ENCODE assay signal across 8 cellular contexts in genomic region chr1:31239653-31240241, GRCh38. TPM values are rescaled to one million over a fixed set of nuclear protein-coding genes. Genes with fewer than 3 reads are reported as not detected.
DNase-seq lines count a peak whose midpoint lies in the region; ATAC-seq and TF ChIP-seq lines count a peak whose summit lies in the region.

TSS of gene NKAIN1 (minus strand) at chr1:31239887. CDS start at chr1:31239547, 340 bp downstream.

- peak within 1 kb of the TSS; percentile 35 for H3K4me3 ChIP-seq in RWPE2 (ENCODE audit: severe bottlenecking)
- peak within 1 kb of the TSS; percentile 6 to 59 (median 32) for H3K4me3 ChIP-seq in esophagus squamous epithelium
- peak within 1 kb of the TSS; percentile 68 for H3K4me3 ChIP-seq in neuron (ENCODE audit: low read length)

- peaks cover 45% of the 10 kb centered on the region for H3K27me3 ChIP-seq in RWPE2 (ENCODE audit: insufficient read depth, poor library complexity, severe bottlenecking)
- peaks cover 0 to 82% (median 14%) of the 10 kb centered on the region in 4 donors for H3K27me3 ChIP-seq in esophagus squamous epithelium
- no peaks in the 10 kb centered on the region for H3K27me3 ChIP-seq in neuron (ENCODE audit: insufficient read depth, low read length)

- H3K9me3 Mint-ChIP-seq in activated CD4-positive, alpha-beta T cell treated with anti-CD3 and anti-CD28 coated beads for 36 hours (ENCODE audit: low read depth) = no peaks in the 10 kb centered on the region

- no peak within 1 kb of the TSS for H3K27ac Mint-ChIP-seq in activated CD4-positive, alpha-beta T cell treated with anti-CD3 and anti-CD28 coated beads for 36 hours

- CTCF ChIA-PET in activated CD4-positive, alpha-beta T cell treated with anti-CD3 and anti-CD28 coated beads for 36 hours (lab: Charles Lee) = no interaction called here

- H3K27ac ChIP-seq in RWPE2 (ENCODE audit: poor library complexity, severe bottlenecking) (no peak within 1 kb of the TSS), esophagus squamous epithelium (no peak within 1 kb of the TSS)

- intact Hi-C loops in activated CD4-positive, alpha-beta T cell treated with anti-CD3 and anti-CD28 coated beads for 36 hours (cut with DNase I, micrococcal nuclease) = no loop called here
- intact Hi-C loops in esophagus squamous epithelium (cut with DNase I) = no loop called here

- DNase-seq in activated CD4-positive, alpha-beta T cell treated with anti-CD3 and anti-CD28 coated beads for 36 hours = peak; percentile 13
- no peak for DNase-seq in activated CD4-positive, alpha-beta T cell treated with anti-CD3 and anti-CD28 coated beads for 1 hour
- no peak for DNase-seq in RWPE2 (ENCODE audit: low spot score)
- no peak for DNase-seq in esophagus squamous epithelium (lab: John Stamatoyannopoulos, UW)
- no peak for DNase-seq in ureter (ENCODE audit: low spot score)

- H3K36me3 ChIP-seq in RWPE2 (ENCODE audit: low read depth) (no peaks in the 10 kb centered on the region), esophagus squamous epithelium (no peaks in the 10 kb centered on the region), neuron (ENCODE audit: insufficient read depth, low read length) (no peaks in the 10 kb centered on the region)

- no peak within 1 kb of the TSS for H2AFZ ChIP-seq in neuron (ENCODE audit: low read depth, low read length)

- no peaks in the 10 kb centered on the region for H3K36me3 Mint-ChIP-seq in activated CD4-positive, alpha-beta T cell treated with anti-CD3 and anti-CD28 coated beads for 36 hours (ENCODE audit: low read depth)

- no peaks in the 10 kb centered on the region for H3K9me3 ChIP-seq in RWPE2 (ENCODE audit: severe bottlenecking)
- no peaks in the 10 kb centered on the region for H3K9me3 ChIP-seq in esophagus squamous epithelium
- H3K9me3 ChIP-seq in neuron (ENCODE audit: low read length) = no peaks in the 10 kb centered on the region

- POLR2A ChIA-PET in activated CD4-positive, alpha-beta T cell treated with anti-CD3 and anti-CD28 coated beads for 36 hours (lab: Charles Lee) = no interaction called here

- no peak for TF ChIP-seq POLR2A in esophagus squamous epithelium (IDR thresholded peaks at IDR 0.05)

- peaks cover 9% of the 10 kb centered on the region for H3K4me1 Mint-ChIP-seq in activated CD4-positive, alpha-beta T cell treated with anti-CD3 and anti-CD28 coated beads for 36 hours

- 2 to 14% methylated on average over 4 to 6 of the region's 57 CpGs for WGBS in esophagus squamous epithelium, 2 donors

- H3K4me1 ChIP-seq in RWPE2 (ENCODE audit: insufficient read depth, poor library complexity, severe bottlenecking) = no peaks in the 10 kb centered on the region
- H3K4me1 ChIP-seq in esophagus squamous epithelium = peaks cover 0 to 17% (median 9%) of the 10 kb centered on the region in 3 donors
- H3K4me1 ChIP-seq in neuron (ENCODE audit: insufficient read depth, low read length) = peaks cover 14% of the 10 kb centered on the region

- H3K27me3 Mint-ChIP-seq in activated CD4-positive, alpha-beta T cell treated with anti-CD3 and anti-CD28 coated beads for 36 hours = peaks cover 45% of the 10 kb centered on the region

- H3K4me3 Mint-ChIP-seq in activated CD4-positive, alpha-beta T cell treated with anti-CD3 and anti-CD28 coated beads for 36 hours = peak within 1 kb of the TSS; percentile 29

- peak; percentile 33 for ATAC-seq in activated CD4-positive, alpha-beta T cell treated with anti-CD3 and anti-CD28 coated beads for 36 hours
- ATAC-seq in RWPE2 (ENCODE audit: low read depth) (peak; percentile 62), GM19035 (IDR thresholded peaks at IDR 0.05; ENCODE audit: unreplicated experiment) (no peak), GM18873 (IDR thresholded peaks at IDR 0.05; ENCODE audit: low FRiP score, unreplicated experiment) (no peak)

- no peak for TF ChIP-seq CTCF in RWPE2 (IDR thresholded peaks at IDR 0.05; ENCODE audit: poor library complexity, severe bottlenecking)
- no peak for TF ChIP-seq CTCF in esophagus squamous epithelium (IDR thresholded peaks at IDR 0.05)

RNA-seq across cellular contexts. Expression of gene NKAIN1, which starts in this region (rescaled TPM):
- total RNA-seq in activated CD4-positive, alpha-beta T cell treated with anti-CD3 and anti-CD28 coated beads for 36 hours = not detected
- total RNA-seq in esophagus squamous epithelium (under 1 TPM in 3 of 4 donors, not detected in 1; 0.09 to 0.30 (median 0.12) TPM), ureter (not detected)

Comparison
In these comparisons a context has a peak if more than half of its experiments do, and no peak if none do; other contexts are left out.
1. Peak in DNase-seq and ATAC-seq in activated CD4-positive, alpha-beta T cell treated with anti-CD3 and anti-CD28 coated beads for 36 hours; RNA of the gene not detected or under 1 TPM.